ENCODE assay signal across 8 cellular contexts in genomic region chr6:22145823-22146379, GRCh38.
DNase-seq lines count a peak whose midpoint lies in the region; ATAC-seq and TF ChIP-seq lines count a peak whose summit lies in the region.

No MANE protein-coding gene starts in this region.

- H3K9me3 ChIP-seq in subcutaneous abdominal adipose tissue (ENCODE audit: control insufficient read depth in 5 of 5, low read length in 5 of 5) = no peaks in the 10 kb centered on the region

- no peaks in the 10 kb centered on the region for H3K27me3 ChIP-seq in BJ (ENCODE audit: control insufficient read depth, insufficient read depth, low read length)
- peaks cover 0 to 3% (median 0%) of the 10 kb centered on the region in 5 donors for H3K27me3 ChIP-seq in subcutaneous abdominal adipose tissue (ENCODE audit: control insufficient read depth in 5 of 5, insufficient read depth in 4 of 5, low read length in 5 of 5)

- no peaks in the 10 kb centered on the region for H3K9me3 Mint-ChIP-seq in activated naive CD8-positive, alpha-beta T cell treated with anti-CD3 and anti-CD28 coated beads, Interleukin-2, amount 50 U/mL, for 24 hours

- peak; percentile 56 for DNase-seq in BJ (ENCODE audit: low read depth)
- peak; percentile 12 for DNase-seq in KG1 (lab: John Stamatoyannopoulos, UW)
- DNase-seq in activated naive CD8-positive, alpha-beta T cell treated with anti-CD3 and anti-CD28 coated beads, Interleukin-2, amount 50 U/mL, for 24 hours = no peak
- DNase-seq in hypothalamus (lab: John Stamatoyannopoulos, UW) = peak; percentile 9 to 92 (median 63)
- no peak for DNase-seq in SW480 (ENCODE audit: low spot score)
- no peak for DNase-seq in cortex of kidney (lab: John Stamatoyannopoulos, UW)
- no peak for DNase-seq in activated naive CD4-positive, alpha-beta T cell treated with anti-CD3 and anti-CD28 coated beads, Interleukin-2, amount 50 U/mL, for 16 hours

- peak; percentile 42 for TF ChIP-seq CTCF in BJ (IDR thresholded peaks at IDR 0.05; ENCODE audit: insufficient read depth, low read depth, low read length)

- peak overlapping the region; percentile 69 for H3K27ac Mint-ChIP-seq in activated naive CD8-positive, alpha-beta T cell treated with anti-CD3 and anti-CD28 coated beads, Interleukin-2, amount 50 U/mL, for 24 hours

- peaks cover 34% of the 10 kb centered on the region for H3K27me3 Mint-ChIP-seq in activated naive CD8-positive, alpha-beta T cell treated with anti-CD3 and anti-CD28 coated beads, Interleukin-2, amount 50 U/mL, for 24 hours

- no peaks in the 10 kb centered on the region for H3K36me3 ChIP-seq in BJ (ENCODE audit: control insufficient read depth, insufficient read depth, low read length)
- H3K36me3 ChIP-seq in subcutaneous abdominal adipose tissue (ENCODE audit: control insufficient read depth in 5 of 5, insufficient read depth in 5 of 5, low read length in 5 of 5) = no peaks in the 10 kb centered on the region

- H3K27ac ChIP-seq in subcutaneous abdominal adipose tissue (ENCODE audit: low read depth, low read length) = no peak overlapping the region

- peak overlapping the region; percentile 1; the same call in 1 of the 2 replicates for H3K4me3 ChIP-seq in BJ (ENCODE audit: low read depth, low read length)
- peak overlapping the region in 4 of 5 donors; percentile 24 to 67 (median 43) for H3K4me3 ChIP-seq in subcutaneous abdominal adipose tissue (ENCODE audit: low read depth in 1 of 5, low read length in 5 of 5)

- POLR2A ChIA-PET in BJ (lab: Charles Lee) = no interaction called here

- CTCF ChIA-PET in BJ (lab: Yijun Ruan, JAX) = interaction anchor here (0.8 to 1.1 kb wide), 4 partner anchors 196 to 551 kb away, joined by 3 to 4 read pairs (median 3); no protein-coding TSS in a partner anchor

- no peaks in the 10 kb centered on the region for H3K36me3 Mint-ChIP-seq in activated naive CD8-positive, alpha-beta T cell treated with anti-CD3 and anti-CD28 coated beads, Interleukin-2, amount 50 U/mL, for 24 hours (ENCODE audit: low read depth)

- H3K4me3 Mint-ChIP-seq in activated naive CD8-positive, alpha-beta T cell treated with anti-CD3 and anti-CD28 coated beads, Interleukin-2, amount 50 U/mL, for 24 hours = peak overlapping the region; percentile 59

- no peak overlapping the region for H3K9ac ChIP-seq in subcutaneous abdominal adipose tissue (ENCODE audit: low read length in 5 of 5)

- no peak for ATAC-seq in activated naive CD8-positive, alpha-beta T cell treated with anti-CD3 and anti-CD28 coated beads, Interleukin-2, amount 50 U/mL, for 24 hours

- H3K4me1 ChIP-seq in subcutaneous abdominal adipose tissue (ENCODE audit: control insufficient read depth in 5 of 5, insufficient read depth in 5 of 5, low read length in 5 of 5) = peaks cover 11 to 59% (median 45%) of the 10 kb centered on the region in 5 donors

- H3K4me1 Mint-ChIP-seq in activated naive CD8-positive, alpha-beta T cell treated with anti-CD3 and anti-CD28 coated beads, Interleukin-2, amount 50 U/mL, for 24 hours = peaks cover 35% of the 10 kb centered on the region

Comparison
In these comparisons a context has a peak if more than half of its experiments do, and no peak if none do; other contexts are left out.
1. DNase-seq: peak in BJ (single experiment), KG1 (single experiment) and hypothalamus (51 of 51); none in activated naive CD8-positive, alpha-beta T cell treated with anti-CD3 and anti-CD28 coated beads, Interleukin-2, amount 50 U/mL, for 24 hours (single experiment), SW480 (single experiment), cortex of kidney (single experiment) and activated naive CD4-positive, alpha-beta T cell treated with anti-CD3 and anti-CD28 coated beads, Interleukin-2, amount 50 U/mL, for 16 hours (single experiment).